8 cellular contexts compared by ENCODE assay signal in genomic region chr9:83062011-83062652, GRCh38. TPM values are rescaled to one million over a fixed set of nuclear protein-coding genes. Genes with fewer than 3 reads are reported as not detected.
DNase-seq lines count a peak whose midpoint lies in the region; ATAC-seq and TF ChIP-seq lines count a peak whose summit lies in the region.

No MANE protein-coding gene starts in this region.

- no peaks in the 10 kb centered on the region for H3K9me3 Mint-ChIP-seq in T-helper 2 cell treated with Interferon-gamma antibody and Interleukin-4, amounts not matched to agents 5 μg/mL and 100 μg/mL, for 36 hours
- H3K9me3 Mint-ChIP-seq in activated CD4-positive, alpha-beta memory T cell treated with anti-CD3 and anti-CD28 coated beads for 36 hours: peaks cover 4% of the 10 kb centered on the region

- H3K27me3 ChIP-seq in iPS-20b (ENCODE audit: insufficient read depth, low read length) (peaks cover 75% of the 10 kb centered on the region), thoracic aorta (replicated peaks; ENCODE audit: insufficient read depth) (no peaks in the 10 kb centered on the region)

- H3K4me3 ChIP-seq in iPS-20b (ENCODE audit: low read length) (peak overlapping the region; percentile 55), thoracic aorta (peak overlapping the region; percentile 59)

- H3K27ac Mint-ChIP-seq in T-helper 2 cell treated with Interferon-gamma antibody and Interleukin-4, amounts not matched to agents 5 μg/mL and 100 μg/mL, for 36 hours: no peak overlapping the region
- H3K27ac Mint-ChIP-seq in activated CD4-positive, alpha-beta memory T cell treated with anti-CD3 and anti-CD28 coated beads for 36 hours: no peak overlapping the region

- intact Hi-C loops in activated CD4-positive, alpha-beta memory T cell treated with anti-CD3 and anti-CD28 coated beads for 36 hours (cut with micrococcal nuclease): no loop called here

- H3K27ac ChIP-seq in iPS-20b (ENCODE audit: low read length): no peak overlapping the region
- H3K27ac ChIP-seq in thoracic aorta: no peak overlapping the region

- POLR2A ChIA-PET in activated CD4-positive, alpha-beta memory T cell treated with anti-CD3 and anti-CD28 coated beads for 36 hours (lab: Charles Lee): no interaction called here

- no peaks in the 10 kb centered on the region for H3K36me3 Mint-ChIP-seq in T-helper 2 cell treated with Interferon-gamma antibody and Interleukin-4, amounts not matched to agents 5 μg/mL and 100 μg/mL, for 36 hours (ENCODE audit: low read depth)
- no peaks in the 10 kb centered on the region for H3K36me3 Mint-ChIP-seq in activated CD4-positive, alpha-beta memory T cell treated with anti-CD3 and anti-CD28 coated beads for 36 hours

- H3K36me3 ChIP-seq in iPS-20b (ENCODE audit: insufficient read depth, low read depth, low read length) (no peaks in the 10 kb centered on the region), thoracic aorta (no peaks in the 10 kb centered on the region)

- H3K4me1 ChIP-seq in iPS-20b (ENCODE audit: insufficient read depth, low read length): peaks cover 4% of the 10 kb centered on the region; the same call in 1 of the 2 replicates
- H3K4me1 ChIP-seq in thoracic aorta (ENCODE audit: control insufficient read depth in 1 of 2, low read depth in 2 of 2): peaks cover 0 to 16% of the 10 kb centered on the region in 2 donors

- H3K4me3 Mint-ChIP-seq in T-helper 2 cell treated with Interferon-gamma antibody and Interleukin-4, amounts not matched to agents 5 μg/mL and 100 μg/mL, for 36 hours: no peak overlapping the region
- H3K4me3 Mint-ChIP-seq in activated CD4-positive, alpha-beta memory T cell treated with anti-CD3 and anti-CD28 coated beads for 36 hours: no peak overlapping the region

- no peaks in the 10 kb centered on the region for H3K4me1 Mint-ChIP-seq in T-helper 2 cell treated with Interferon-gamma antibody and Interleukin-4, amounts not matched to agents 5 μg/mL and 100 μg/mL, for 36 hours (ENCODE audit: low read depth)
- no peaks in the 10 kb centered on the region for H3K4me1 Mint-ChIP-seq in activated CD4-positive, alpha-beta memory T cell treated with anti-CD3 and anti-CD28 coated beads for 36 hours (ENCODE audit: low read depth)

- DNase-seq in HuH-7 (ENCODE audit: low spot score) (peak; percentile 23), thoracic aorta (ENCODE audit: low spot score) (no peak), GF-D8 (lab: John Stamatoyannopoulos, UW) (no peak)
- DNase-seq in T-helper 2 cell treated with Interferon-gamma antibody and Interleukin-4, amounts not matched to agents 5 μg/mL and 100 μg/mL, for 36 hours (ENCODE audit: low spot score): no peak
- no peak for DNase-seq in activated T-cell treated with anti-CD3 and anti-CD28 coated beads, Interleukin-2, amount 50 U/mL, for 1 hour
- no peak for DNase-seq in activated CD4-positive, alpha-beta memory T cell treated with anti-CD3 and anti-CD28 coated beads for 36 hours

- H3K9ac ChIP-seq in iPS-20b (ENCODE audit: low read depth, low read length): no peak overlapping the region; the same call in 1 of the 2 replicates

- peak; percentile 42 for ATAC-seq in SK-N-SH treated with all-trans-retinoic acid at 6 μM for 48 hours
- no peak for ATAC-seq in thoracic aorta (ENCODE audit: insufficient number of reproducible peaks, low FRiP score, low read depth)

- no peak for TF ChIP-seq CTCF in thoracic aorta (IDR thresholded peaks at IDR 0.05)

- peaks cover 32% of the 10 kb centered on the region for H3K27me3 Mint-ChIP-seq in T-helper 2 cell treated with Interferon-gamma antibody and Interleukin-4, amounts not matched to agents 5 μg/mL and 100 μg/mL, for 36 hours (ENCODE audit: low read depth)
- peaks cover 31% of the 10 kb centered on the region for H3K27me3 Mint-ChIP-seq in activated CD4-positive, alpha-beta memory T cell treated with anti-CD3 and anti-CD28 coated beads for 36 hours

- no peaks in the 10 kb centered on the region for H3K9me3 ChIP-seq in iPS-20b (ENCODE audit: insufficient read depth, low read depth, low read length)
- no peaks in the 10 kb centered on the region for H3K9me3 ChIP-seq in thoracic aorta

- CTCF ChIA-PET in activated CD4-positive, alpha-beta memory T cell treated with anti-CD3 and anti-CD28 coated beads for 36 hours (lab: Charles Lee): no interaction called here

TF ChIP-seq in SK-N-SH treated with all-trans-retinoic acid at 6 μM for 48 hours, 23 proteins besides CTCF, POLR2A, EP300 and RAD21:
- TF ChIP-seq POU6F1 (CRISPR knock-in tag; IDR thresholded peaks at IDR 0.05; ENCODE audit: borderline replicate concordance, low read depth): no peak
- no peak for TF ChIP-seq ZNF70 (CRISPR knock-in tag; IDR thresholded peaks at IDR 0.05)
- TF ChIP-seq TCF4 (CRISPR knock-in tag; IDR thresholded peaks at IDR 0.05; ENCODE audit: borderline replicate concordance): no peak
- no peak for TF ChIP-seq GLIS3 (CRISPR knock-in tag; IDR thresholded peaks at IDR 0.05)
- TF ChIP-seq ZFP3 (CRISPR knock-in tag; IDR thresholded peaks at IDR 0.05): no peak
- no peak for TF ChIP-seq ISL1 (CRISPR knock-in tag; IDR thresholded peaks at IDR 0.05)

RNA-seq across cellular contexts. Expression of gene RASEF, which starts 0.8 kb away (rescaled TPM):
- total RNA-seq in thoracic aorta: 1 to 10 TPM in 1 of 2 donors, not detected in 1; 6.6 TPM
- not detected for total RNA-seq in activated CD4-positive, alpha-beta memory T cell treated with anti-CD3 and anti-CD28 coated beads for 36 hours
